1 cellular context compared by ENCODE assay signal in genomic region chr6:35388772-35389352, GRCh38.
A peak's percentile ranks its signal among the peaks of the same experiment; 100 is the strongest.
TF ChIP-seq lines count a peak whose summit lies in the region.

No MANE protein-coding gene starts in this region.

TF ChIP-seq in HepG2, 621 proteins besides CTCF, POLR2A, EP300 and RAD21:
- TF ChIP-seq ZNF280B (CRISPR knock-in tag; IDR thresholded peaks at IDR 0.05; ENCODE audit: borderline replicate concordance): peak; percentile 3; the same call in 1 of the 2 replicates
- TF ChIP-seq ZNF121 (CRISPR knock-in tag; IDR thresholded peaks at IDR 0.05): peak; percentile 88
- TF ChIP-seq ZNF770 (CRISPR knock-in tag; IDR thresholded peaks at IDR 0.05): peak; percentile 68
- no peak for TF ChIP-seq HBP1 (CRISPR knock-in tag; IDR thresholded peaks at IDR 0.05; ENCODE audit: low read depth)
- TF ChIP-seq TERF1 (CRISPR knock-in tag; IDR thresholded peaks at IDR 0.05): no peak
- no peak for TF ChIP-seq MATR3 (CRISPR knock-in tag; IDR thresholded peaks at IDR 0.05)
